Comparison of ENCODE assay signal across 8 cellular contexts in the genomic region with DNA sequence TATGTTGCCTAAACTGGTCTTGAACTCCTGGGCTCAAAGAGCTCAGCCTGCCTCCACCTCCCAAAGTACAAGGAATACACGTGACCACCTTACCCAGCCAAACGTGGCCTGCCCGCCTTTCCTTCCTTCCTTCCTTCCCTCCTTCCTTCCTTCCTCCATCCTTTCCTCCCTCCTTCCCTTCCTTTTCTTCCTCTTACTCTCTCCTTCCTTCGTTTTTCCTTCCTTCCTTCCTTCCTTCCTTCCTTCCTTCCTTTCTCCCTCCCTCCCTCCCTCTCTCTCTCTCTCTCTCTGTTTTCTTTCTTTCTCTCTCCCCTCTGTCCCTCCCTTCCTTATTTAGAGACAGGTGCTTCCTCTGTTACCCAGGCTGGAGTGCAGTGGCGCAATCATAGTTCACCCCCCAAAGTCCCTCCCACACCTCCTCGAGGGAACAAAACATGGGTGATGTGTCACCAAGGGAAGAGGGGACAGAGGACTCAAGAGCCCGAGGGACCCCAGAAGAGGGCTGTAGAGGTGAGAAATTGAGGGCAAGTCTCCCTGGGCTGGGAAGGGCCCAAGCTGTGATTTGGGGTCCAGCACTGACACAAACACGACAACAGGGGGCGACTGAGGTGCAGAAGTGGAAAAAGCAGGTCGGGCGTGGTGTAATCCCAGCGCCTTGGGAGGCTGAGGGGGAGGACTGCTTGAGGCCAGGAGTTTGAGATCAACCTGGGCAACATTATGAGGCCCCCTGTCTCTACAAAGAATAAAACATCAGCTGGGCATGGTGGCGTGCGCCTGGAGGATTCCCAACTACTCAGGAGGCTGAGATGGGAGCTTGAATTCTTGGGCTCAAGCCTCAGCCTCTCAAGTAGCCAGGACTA. TPM values are rescaled to one million over a fixed set of nuclear protein-coding genes. Genes with fewer than 3 reads are reported as not detected.
A peak's percentile ranks its signal among the peaks of the same experiment; 100 is the strongest.
DNase-seq lines count a peak whose midpoint lies in the region; ATAC-seq, FAIRE-seq and TF ChIP-seq lines count a peak whose summit lies in the region.

No MANE protein-coding gene starts in this region.

- no peak overlapping the region for H3K4me3 Mint-ChIP-seq in astrocyte (ENCODE audit: unreplicated experiment)

- H3K36me3 Mint-ChIP-seq in astrocyte (ENCODE audit: low read depth, unreplicated experiment) = peaks cover 3% of the 10 kb centered on the region

- peak; percentile 97 for TF ChIP-seq CTCF in SU-DHL-6 (IDR thresholded peaks at IDR 0.05; ENCODE audit: insufficient read depth, low read length, poor library complexity, severe bottlenecking)
- peak; percentile 51 for TF ChIP-seq CTCF in astrocyte (IDR thresholded peaks at IDR 0.05; ENCODE audit: insufficient read depth, low read depth, low read length)

- H3K9ac ChIP-seq in SU-DHL-6 (ENCODE audit: low read length) (no peak overlapping the region), astrocyte (ENCODE audit: low read length) (no peak overlapping the region)

- no peak overlapping the region for H3K4me3 ChIP-seq in Jurkat, Clone E6-1 (ENCODE audit: low read length)
- H3K4me3 ChIP-seq in SU-DHL-6 (ENCODE audit: insufficient read depth, low read length, poor library complexity, severe bottlenecking) = no peak overlapping the region
- no peak overlapping the region for H3K4me3 ChIP-seq in astrocyte (ENCODE audit: insufficient read depth, low read depth, low read length)

- FAIRE-seq in astrocyte (lab: Jason Lieb, UNC) = no peak

- H3K79me2 ChIP-seq in SU-DHL-6 (ENCODE audit: insufficient read depth, low read length) (no peaks in the 10 kb centered on the region), astrocyte (ENCODE audit: insufficient read depth, low read length) (no peaks in the 10 kb centered on the region)

- H4K20me1 ChIP-seq in SU-DHL-6 (ENCODE audit: low read depth, low read length) (no peaks in the 10 kb centered on the region), astrocyte (ENCODE audit: insufficient read depth, low read length) (peaks cover 7% of the 10 kb centered on the region)

- H3K4me2 ChIP-seq in SU-DHL-6 (ENCODE audit: low read depth, low read length, poor library complexity, severe bottlenecking) (no peak overlapping the region), astrocyte (ENCODE audit: low read length) (no peak overlapping the region)

- H3F3A ChIP-seq in SU-DHL-6 (ENCODE audit: insufficient read depth) = no peaks in the 10 kb centered on the region

- peak overlapping the region; percentile 5 for H3K27ac Mint-ChIP-seq in astrocyte (ENCODE audit: unreplicated experiment)

- H3K36me3 ChIP-seq in SU-DHL-6 (ENCODE audit: low read length) (no peaks in the 10 kb centered on the region), astrocyte (ENCODE audit: insufficient read depth, low read length) (no peaks in the 10 kb centered on the region)

- no peak for ATAC-seq in HG02852 (IDR thresholded peaks at IDR 0.05; ENCODE audit: unreplicated experiment)

- H3K4me1 Mint-ChIP-seq in astrocyte (ENCODE audit: low read depth, unreplicated experiment) = peaks cover 17% of the 10 kb centered on the region

- H3K27ac ChIP-seq in SU-DHL-6 (ENCODE audit: low read depth, low read length) = no peak overlapping the region
- no peak overlapping the region for H3K27ac ChIP-seq in astrocyte (ENCODE audit: low read depth, low read length)

- peaks cover 2% of the 10 kb centered on the region for H3K9me3 Mint-ChIP-seq in astrocyte (ENCODE audit: unreplicated experiment)

- H3K9me3 ChIP-seq in SU-DHL-6 (ENCODE audit: insufficient read depth, low read length) (no peaks in the 10 kb centered on the region), astrocyte (ENCODE audit: insufficient read depth, low read depth, low read length) (no peaks in the 10 kb centered on the region)

- DNase-seq in DMS153 treated with DMSO at 0.1 percent for 48 hours (lab: John Stamatoyannopoulos, UW; ENCODE audit: unreplicated experiment) (peak; percentile 16), astrocyte (ENCODE audit: low read depth) (peak; percentile 24), inferior parietal cortex (ENCODE audit: extremely low spot score) (peak; percentile 20), KG1 (lab: John Stamatoyannopoulos, UW) (no peak)
- peak; percentile 42 for DNase-seq in Jurkat, Clone E6-1 (ENCODE audit: low read depth, low spot score)
- DNase-seq in stimulated activated CD4-positive, alpha-beta T cell treated with anti-CD3 and anti-CD28 coated beads, Interleukin-1b, Interleukin-23, amount 100 ng/mL, for 48 hours = peak; percentile 56

- H3K9me2 ChIP-seq in SU-DHL-6 (replicated peaks; ENCODE audit: insufficient read depth, low read length) = no peaks in the 10 kb centered on the region

- H3K27me3 Mint-ChIP-seq in astrocyte (ENCODE audit: low read depth, unreplicated experiment) = peaks cover 5% of the 10 kb centered on the region

- H3K27me3 ChIP-seq in SU-DHL-6 (ENCODE audit: low read length) (no peaks in the 10 kb centered on the region), astrocyte (ENCODE audit: insufficient read depth, low read length) (no peaks in the 10 kb centered on the region)

- H2AFZ ChIP-seq in SU-DHL-6 (ENCODE audit: low read depth, low read length, severe bottlenecking) (no peak overlapping the region), astrocyte (ENCODE audit: low read depth, low read length) (no peak overlapping the region)

- H3K4me1 ChIP-seq in astrocyte (ENCODE audit: insufficient read depth, low read length) = peaks cover 22% of the 10 kb centered on the region

RNA-seq across cellular contexts. Expression of gene EPHB4, which starts 28.1 kb away (rescaled TPM):
- polyA plus RNA-seq in Jurkat, Clone E6-1 (2012; ENCODE audit: insufficient read depth, insufficient read length) = 4.1 TPM
- total RNA-seq in astrocyte = 62.4 and 73.6 TPM in 2 replicates

RNA-seq across cellular contexts. Expression of gene SLC12A9, which starts 53.2 kb away (rescaled TPM):
- 15.3 TPM for polyA plus RNA-seq in Jurkat, Clone E6-1 (2012; ENCODE audit: insufficient read depth, insufficient read length)
- total RNA-seq in astrocyte = 26.7 and 30.5 TPM in 2 replicates
